Comparison of ENCODE assay signal across 1 cellular context in genomic region chr9:4904322-4905134, GRCh38.
TF ChIP-seq lines count a peak whose summit lies in the region.

No MANE protein-coding gene starts in this region.

TF ChIP-seq in SK-N-SH, 30 proteins besides CTCF, POLR2A, EP300 and RAD21 (continued from another document):
- no peak for TF ChIP-seq USF1 (IDR thresholded peaks at IDR 0.05; ENCODE audit: borderline replicate concordance, low read depth)
